Comparison of ENCODE assay signal across 8 cellular contexts in the genomic region with DNA sequence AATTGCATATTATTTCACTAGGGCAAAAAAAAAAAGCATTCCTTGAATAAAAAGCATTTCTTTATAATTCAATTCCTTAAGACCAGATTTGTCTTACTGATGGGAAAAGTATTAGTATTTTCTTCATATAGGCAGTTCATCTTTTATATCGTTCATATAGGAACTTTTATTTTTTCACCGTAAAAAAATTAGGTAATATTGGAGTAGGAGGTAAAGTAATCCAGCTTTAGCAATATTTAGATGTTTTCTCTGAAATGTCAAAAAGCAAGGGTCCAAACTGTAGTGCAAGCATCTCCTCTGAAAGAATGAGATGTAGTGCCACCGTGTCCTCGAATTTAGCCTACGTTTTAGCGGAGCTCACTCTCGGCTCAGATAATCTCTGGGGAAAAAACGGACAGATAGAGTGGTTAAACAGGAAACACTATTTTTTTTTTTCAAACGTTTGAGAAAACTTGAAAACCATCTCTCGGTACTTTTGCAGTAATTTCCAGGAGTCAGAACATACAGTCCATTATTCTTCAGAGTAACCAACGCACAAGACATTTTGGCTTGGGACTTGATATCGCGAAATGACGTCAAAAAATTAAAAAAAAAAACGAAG. TPM values are rescaled to one million over a fixed set of nuclear protein-coding genes. Genes with fewer than 3 reads are reported as not detected.
DNase-seq lines count a peak whose midpoint lies in the region; ATAC-seq and TF ChIP-seq lines count a peak whose summit lies in the region.

No MANE protein-coding gene starts in this region.

- no peaks in the 10 kb centered on the region for H3K36me3 ChIP-seq in GM06990 (ENCODE audit: control insufficient read depth, insufficient read depth, low read length)
- no peaks in the 10 kb centered on the region for H3K36me3 ChIP-seq in MM.1S (replicated peaks; ENCODE audit: insufficient read depth, low read length)
- H3K36me3 ChIP-seq in colonic mucosa: no peaks in the 10 kb centered on the region

- H3K36me3 Mint-ChIP-seq in naive thymus-derived CD8-positive, alpha-beta T cell: peaks cover 2 to 11% (median 10%) of the 10 kb centered on the region in 3 donors

- H3K9ac ChIP-seq in MM.1S (ENCODE audit: low read length) (peak overlapping the region; percentile 89), colonic mucosa (ENCODE audit: low read depth in 2 of 2, low read length in 2 of 2) (peak overlapping the region in 1 of 2 donors; percentile 43)

- peak overlapping the region; percentile 39 to 90 (median 84) for H3K27ac Mint-ChIP-seq in naive thymus-derived CD8-positive, alpha-beta T cell

- H3K4me2 ChIP-seq in MM.1S (ENCODE audit: low read depth, low read length): peak overlapping the region; percentile 91

- H3K9me3 ChIP-seq in MM.1S (replicated peaks; ENCODE audit: insufficient read depth, low read length): no peaks in the 10 kb centered on the region
- no peaks in the 10 kb centered on the region for H3K9me3 ChIP-seq in colonic mucosa

- H3K4me3 ChIP-seq in GM06990 (replicated peaks; ENCODE audit: low read depth, low read length) (peak overlapping the region; percentile 74), MM.1S (ENCODE audit: low read length) (peak overlapping the region; percentile 61), colonic mucosa (peak overlapping the region; percentile 78)

- no peaks in the 10 kb centered on the region for H3K9me2 ChIP-seq in MM.1S (replicated peaks; ENCODE audit: insufficient read depth, low read length)

- peak overlapping the region; percentile 67 for H2AFZ ChIP-seq in MM.1S (ENCODE audit: low read length)

- H3K27me3 ChIP-seq in GM06990 (replicated peaks; ENCODE audit: control insufficient read depth, insufficient read depth, low read length) (peaks cover 2% of the 10 kb centered on the region), MM.1S (replicated peaks; ENCODE audit: insufficient read depth, low read length) (peaks cover 53% of the 10 kb centered on the region), colonic mucosa (peaks cover 76% of the 10 kb centered on the region)

- intact Hi-C loops in colonic mucosa (cut with DNase I): loop anchor here (10.0 kb wide), 1 partner anchor 85 kb away; no protein-coding TSS in a partner anchor

- H3K9me3 Mint-ChIP-seq in naive thymus-derived CD8-positive, alpha-beta T cell: peaks cover 0 to 32% (median 8%) of the 10 kb centered on the region in 9 donors

- H3K27me3 Mint-ChIP-seq in naive thymus-derived CD8-positive, alpha-beta T cell: peaks cover 19 to 72% (median 71%) of the 10 kb centered on the region in 5 donors

- POLR2A ChIA-PET in naive thymus-derived CD8-positive, alpha-beta T cell (lab: Charles Lee): interaction anchor here (0.5 to 5.0 kb wide), 11 partner anchors 11 to 716 kb away, joined by 3 to 30 read pairs (median 5); a partner anchor contains a TSS

- DNase-seq in GM06990 (ENCODE audit: extremely low read depth, insufficient read length) (no peak), MM.1S (no peak), colonic mucosa (no peak), left lobe of liver (ENCODE audit: low spot score) (no peak)
- DNase-seq in naive thymus-derived CD8-positive, alpha-beta T cell: peak in 1 of 10 donors; percentile 71

- TF ChIP-seq CTCF in GM06990 (IDR thresholded peaks at IDR 0.05; ENCODE audit: insufficient read depth, low read length, poor library complexity, severe bottlenecking) (no peak), MM.1S (IDR thresholded peaks at IDR 0.05; ENCODE audit: low read length) (no peak), colonic mucosa (IDR thresholded peaks at IDR 0.05) (no peak)

- H3F3A ChIP-seq in MM.1S (ENCODE audit: insufficient read depth, low read length): peaks cover 27% of the 10 kb centered on the region

- H3K4me1 ChIP-seq in MM.1S (ENCODE audit: low read length) (peaks cover 31% of the 10 kb centered on the region), colonic mucosa (peaks cover 15% of the 10 kb centered on the region)

- peak overlapping the region; percentile 84; the same call in 1 of the 2 replicates for H3K27ac ChIP-seq in MM.1S (ENCODE audit: low read length)
- H3K27ac ChIP-seq in colonic mucosa: peak overlapping the region; percentile 86

- peak overlapping the region; percentile 70 to 91 (median 84) for H3K4me3 Mint-ChIP-seq in naive thymus-derived CD8-positive, alpha-beta T cell

- peaks cover 2 to 42% (median 18%) of the 10 kb centered on the region in 4 donors for H3K4me1 Mint-ChIP-seq in naive thymus-derived CD8-positive, alpha-beta T cell

- H4K20me1 ChIP-seq in MM.1S (ENCODE audit: insufficient read depth, low read length): no peaks in the 10 kb centered on the region

- ATAC-seq in naive thymus-derived CD8-positive, alpha-beta T cell: no peak
- no peak for ATAC-seq in GM21529 (IDR thresholded peaks at IDR 0.05; ENCODE audit: unreplicated experiment)
- no peak for ATAC-seq in HG03159 (IDR thresholded peaks at IDR 0.05; ENCODE audit: unreplicated experiment)
- no peak for ATAC-seq in left lobe of liver
- ATAC-seq in GM21825 (IDR thresholded peaks at IDR 0.05; ENCODE audit: unreplicated experiment): no peak

- no peaks in the 10 kb centered on the region for H3K79me2 ChIP-seq in MM.1S (ENCODE audit: low read length)

RNA-seq across cellular contexts. Expression of a gene that starts 5.4 kb away (rescaled TPM):
- total RNA-seq in colonic mucosa (not detected), left lobe of liver (not detected)
- total RNA-seq in naive thymus-derived CD8-positive, alpha-beta T cell: not detected
- polyA plus RNA-seq in naive thymus-derived CD8-positive, alpha-beta T cell: not detected

RNA-seq across cellular contexts. Expression of a gene that starts 19.0 kb away (rescaled TPM):
- total RNA-seq in colonic mucosa (10 to 100 TPM; 23.5 to 28.6 TPM), left lobe of liver (25.4 TPM)
- total RNA-seq in naive thymus-derived CD8-positive, alpha-beta T cell: 10 to 100 TPM; 70.2 to 80.3 TPM
- polyA plus RNA-seq in naive thymus-derived CD8-positive, alpha-beta T cell: 10 to 100 TPM; 22.5 to 32.9 (median 25.7) TPM

RNA-seq across cellular contexts. Expression of a gene that starts 23.7 kb away (rescaled TPM):
- 10 to 100 TPM; 41.3 to 45.7 TPM for total RNA-seq in colonic mucosa
- 10 to 100 TPM; 53.9 to 59.3 TPM for total RNA-seq in naive thymus-derived CD8-positive, alpha-beta T cell
- polyA plus RNA-seq in naive thymus-derived CD8-positive, alpha-beta T cell: 10 to 100 TPM; 38.5 to 57.8 (median 48.4) TPM
- 30.1 TPM for total RNA-seq in left lobe of liver
